24 cellular contexts compared by ENCODE assay signal in genomic region chr9:15499108-15499507, GRCh38. TPM values are rescaled to one million over a fixed set of nuclear protein-coding genes. Genes with fewer than 3 reads are reported as not detected.
DNase-seq lines count a peak whose midpoint lies in the region; ATAC-seq and TF ChIP-seq lines count a peak whose summit lies in the region.
"Had no signal": no experiment of that assay in that cellular context is flagged by ENCODE, and none has a peak within 500 bp of the region (broad histone marks: within the 10 kb centered on the region; RNA-seq: fewer than 3 reads in every experiment).

No MANE protein-coding gene starts in this region.

- H3K27me3 Mint-ChIP-seq in CD8-positive, alpha-beta memory T cell, result no peaks in the 10 kb centered on the region
- no peaks in the 10 kb centered on the region for H3K27me3 Mint-ChIP-seq in activated CD4-positive, alpha-beta memory T cell treated with anti-CD3 and anti-CD28 coated beads, Interleukin-2, amount 10 ng/mL, durations not matched to agents 7 days and 5 days
- H3K27me3 Mint-ChIP-seq in natural killer cell treated with Interleukin-12 subunit alpha and Interleukin-12 subunit beta and Interleukin-15 and Interleukin-18, amount 100 ng/mL, for 72 hours, result no peaks in the 10 kb centered on the region
- H3K27me3 Mint-ChIP-seq in H9 (ENCODE audit: low read depth), result no peaks in the 10 kb centered on the region

- H3K23me2 ChIP-seq in H9 (ENCODE audit: insufficient read length, low read depth, low read length, poor library complexity, severe bottlenecking), result no peaks in the 10 kb centered on the region

- H3K4me3 Mint-ChIP-seq in CD8-positive, alpha-beta memory T cell, result peak overlapping the region in 5 of 7 donors; percentile 6 to 74 (median 39)
- no peak overlapping the region for H3K4me3 Mint-ChIP-seq in activated CD4-positive, alpha-beta memory T cell treated with anti-CD3 and anti-CD28 coated beads, Interleukin-2, amount 10 ng/mL, durations not matched to agents 7 days and 5 days
- H3K4me3 Mint-ChIP-seq in natural killer cell treated with Interleukin-12 subunit alpha and Interleukin-12 subunit beta and Interleukin-15 and Interleukin-18, amount 100 ng/mL, for 72 hours, result no peak overlapping the region
- no peak overlapping the region for H3K4me3 Mint-ChIP-seq in H9

- WGBS in H9 (ENCODE audit: extremely low coverage, insufficient read length, low lambda C conversion rate), result no CpG with 5 or more reads among the region's 2 CpGs

- H3K36me3 ChIP-seq in A673 (ENCODE audit: insufficient read depth, low read length, poor library complexity, severe bottlenecking), result peaks cover 11% of the 10 kb centered on the region
- H3K36me3 ChIP-seq in CD8-positive, alpha-beta memory T cell (ENCODE audit: insufficient read depth, low read length), result peaks cover 5% of the 10 kb centered on the region
- H3K36me3 ChIP-seq: brain microvascular endothelial cell, left ventricle myocardium inferior had no signal

- no peak overlapping the region for H3K18ac ChIP-seq in H9 (ENCODE audit: insufficient read length, low read depth, low read length)

- no peak overlapping the region for H2AFZ ChIP-seq in H9 (ENCODE audit: low read length)

- peak overlapping the region; percentile 11 to 77 (median 40) for H3K27ac Mint-ChIP-seq in CD8-positive, alpha-beta memory T cell
- peak overlapping the region; percentile 35 for H3K27ac Mint-ChIP-seq in activated CD4-positive, alpha-beta memory T cell treated with anti-CD3 and anti-CD28 coated beads, Interleukin-2, amount 10 ng/mL, durations not matched to agents 7 days and 5 days
- peak overlapping the region in 1 of 2 donors; percentile 61 for H3K27ac Mint-ChIP-seq in natural killer cell treated with Interleukin-12 subunit alpha and Interleukin-12 subunit beta and Interleukin-15 and Interleukin-18, amount 100 ng/mL, for 72 hours
- peak overlapping the region in 1 of 3 experiments; percentile 74; a peak in 3 of 7 replicates for H3K27ac Mint-ChIP-seq in H9

- no peak overlapping the region for H2BK15ac ChIP-seq in H9 (ENCODE audit: low read depth, low read length)

- no peak overlapping the region for H4K91ac ChIP-seq in H9 (ENCODE audit: insufficient read length, low read depth, low read length)

- H2BK120ac ChIP-seq in H9 (ENCODE audit: low read depth, low read length, poor library complexity, severe bottlenecking), result no peak overlapping the region

- TF ChIP-seq CTCF in A673 (conservative IDR thresholded peaks at IDR 0.05; ENCODE audit: low read depth, low read length) (no peak), H9 (conservative IDR thresholded peaks at IDR 0.05) (no peak)

- H3K4ac ChIP-seq in H9 (ENCODE audit: low read depth, low read length), result no peak overlapping the region

- no peak overlapping the region for H3K56ac ChIP-seq in H9 (ENCODE audit: insufficient read length, low read depth, low read length)

- no peak overlapping the region for H2BK20ac ChIP-seq in H9 (ENCODE audit: low read depth, low read length, poor library complexity, severe bottlenecking)

- H3K9me3 ChIP-seq in A673 (ENCODE audit: low read depth, low read length, poor library complexity, severe bottlenecking) (no peaks in the 10 kb centered on the region), H9 (ENCODE audit: control insufficient read depth, low read depth, low read length) (no peaks in the 10 kb centered on the region)
- H3K9me3 ChIP-seq in CD8-positive, alpha-beta memory T cell (ENCODE audit: low read length), result no peaks in the 10 kb centered on the region
- H3K9me3 ChIP-seq: heart right ventricle, left ventricle myocardium inferior, tibial artery had no signal

- no peak overlapping the region for H4K8ac ChIP-seq in H9 (replicated peaks; ENCODE audit: insufficient read length, low read depth, low read length)

- no peaks in the 10 kb centered on the region for H3K27me3 ChIP-seq in A673 (replicated peaks; ENCODE audit: insufficient read depth, low read depth, low read length, poor library complexity)
- H3K27me3 ChIP-seq in CD8-positive, alpha-beta memory T cell (ENCODE audit: insufficient read depth, low read length, poor library complexity, severe bottlenecking), result no peaks in the 10 kb centered on the region
- no peaks in the 10 kb centered on the region for H3K27me3 ChIP-seq in H9 (ENCODE audit: insufficient read depth, low read length)
- H3K27me3 ChIP-seq: brain microvascular endothelial cell, heart right ventricle, tibial artery had no signal

- H4K20me1 ChIP-seq in H9 (ENCODE audit: control insufficient read depth, insufficient read depth, insufficient read length), result peaks cover 4% of the 10 kb centered on the region

- H3K27ac ChIP-seq in A673 (ENCODE audit: low read depth, low read length, poor library complexity, severe bottlenecking) (peak overlapping the region; percentile 16), H9 (ENCODE audit: insufficient read length, low read depth, low read length) (no peak overlapping the region)
- no peak overlapping the region for H3K27ac ChIP-seq in CD8-positive, alpha-beta memory T cell (ENCODE audit: low read depth, low read length)
- H3K27ac ChIP-seq: brain microvascular endothelial cell, heart right ventricle, left ventricle myocardium inferior, tibial artery had no signal

- H3K4me1 ChIP-seq in A673 (ENCODE audit: insufficient read depth, low read length, poor library complexity, severe bottlenecking) (no peaks in the 10 kb centered on the region), H9 (ENCODE audit: insufficient read depth, low read length) (no peaks in the 10 kb centered on the region; the same call in 1 of the 2 replicates)
- peaks cover 31% of the 10 kb centered on the region for H3K4me1 ChIP-seq in CD8-positive, alpha-beta memory T cell (ENCODE audit: insufficient read depth, low read length)

- H3K4me3 ChIP-seq in A673 (ENCODE audit: low read depth, low read length, poor library complexity, severe bottlenecking), result no peak overlapping the region
- no peak overlapping the region for H3K4me3 ChIP-seq in CD8-positive, alpha-beta memory T cell (ENCODE audit: low read length)
- H3K4me3 ChIP-seq: heart right ventricle, left ventricle myocardium inferior, smooth muscle cell, tibial artery had no signal

- no peak for ATAC-seq in natural killer cell treated with Interleukin-12 subunit alpha and Interleukin-12 subunit beta and Interleukin-15 and Interleukin-18, amount 100 ng/mL, for 72 hours
- ATAC-seq: activated naive CD4-positive, alpha-beta T cell treated with anti-CD3 and anti-CD28 coated beads, Interleukin-2, amount 50 U/mL, for 72 hours; heart right ventricle; PC-3; stimulated activated naive CD8-positive, alpha-beta T cell treated with anti-CD3 and anti-CD28 coated beads, Interleukin-15, Interleukin-2, amounts not matched to agents 100 U/mL and 50 U/mL, for 24 hours had no signal

- no peaks in the 10 kb centered on the region for H3K9me3 Mint-ChIP-seq in CD8-positive, alpha-beta memory T cell
- no peaks in the 10 kb centered on the region for H3K9me3 Mint-ChIP-seq in activated CD4-positive, alpha-beta memory T cell treated with anti-CD3 and anti-CD28 coated beads, Interleukin-2, amount 10 ng/mL, durations not matched to agents 7 days and 5 days
- no peaks in the 10 kb centered on the region for H3K9me3 Mint-ChIP-seq in natural killer cell treated with Interleukin-12 subunit alpha and Interleukin-12 subunit beta and Interleukin-15 and Interleukin-18, amount 100 ng/mL, for 72 hours
- H3K9me3 Mint-ChIP-seq in H9, result peaks cover 4 to 14% of the 10 kb centered on the region in 2 experiments; a peak in 3 of 5 replicates
- H3K9me3 Mint-ChIP-seq: activated naive CD4-positive, alpha-beta T cell treated with anti-CD3 and anti-CD28 coated beads, Interleukin-2, amount 50 U/mL, for 72 hours had no signal

- H2AK5ac ChIP-seq in H9 (ENCODE audit: insufficient read length, low read length), result no peak overlapping the region

- DNase-seq in A673 (ENCODE audit: low spot score) (no peak), fibroblast of peridontal ligament (ENCODE audit: extremely low read depth) (peak; percentile 26), H4 (ENCODE audit: low spot score) (no peak), iPS-NIHi11 (ENCODE audit: low spot score) (no peak), H9 (no peak)
- no peak for DNase-seq in CD8-positive, alpha-beta memory T cell
- DNase-seq in activated CD4-positive, alpha-beta memory T cell treated with anti-CD3 and anti-CD28 coated beads, Interleukin-2, amount 10 ng/mL, durations not matched to agents 7 days and 5 days, result no peak
- no peak for DNase-seq in natural killer cell treated with Interleukin-12 subunit alpha and Interleukin-12 subunit beta and Interleukin-15 and Interleukin-18, amount 100 ng/mL, for 72 hours (ENCODE audit: low spot score)
- DNase-seq: brain microvascular endothelial cell; cortex of kidney; heart right ventricle; Karpas-422; left ventricle myocardium inferior; NCI-H1048; NCI-H187 treated with DMSO at 0.1 percent for 48 hours; NCI-H2227 treated with DMSO at 0.1 percent for 48 hours; PC-3; SHP77 treated with DMSO at 0.1 percent for 48 hours; stimulated activated CD4-positive, alpha-beta T cell treated with anti-CD3 and anti-CD28 coated beads, Interleukin-2, amount 100 ng/mL, for 48 hours; stimulated activated naive CD8-positive, alpha-beta T cell treated with anti-CD3 and anti-CD28 coated beads, Interleukin-15, Interleukin-2, amounts not matched to agents 100 U/mL and 50 U/mL, for 24 hours; T-helper 9 cell; tibial artery had no signal

- no peak overlapping the region for H2BK12ac ChIP-seq in H9 (ENCODE audit: insufficient read length, low read depth, low read length)

- no peak overlapping the region for H3K9ac ChIP-seq in H9 (ENCODE audit: extremely low read depth, insufficient read length, low read length)

- POLR2A ChIA-PET in A673 (lab: Charles Lee; ENCODE audit: low non-redundant PET), result no interaction called here
- POLR2A ChIA-PET in CD8-positive, alpha-beta memory T cell (lab: Charles Lee), result interaction anchor here (0.5 to 1.5 kb wide), 2 partner anchors 12 to 21 kb away, joined by 5 to 6 read pairs; partner anchors contain the start of gene PSIP1
- POLR2A ChIA-PET in activated CD4-positive, alpha-beta memory T cell treated with anti-CD3 and anti-CD28 coated beads, Interleukin-2, amount 10 ng/mL, durations not matched to agents 7 days and 5 days (lab: Charles Lee), result interaction anchor here (1.0 to 5.5 kb wide), 4 partner anchors 9 to 76 kb away, joined by 3 to 55 read pairs (median 4); partner anchors contain the start of genes PSIP1 and SNAPC3

- H3K36me3 Mint-ChIP-seq in CD8-positive, alpha-beta memory T cell, result peaks cover 4 to 59% (median 22%) of the 10 kb centered on the region in 3 donors
- H3K36me3 Mint-ChIP-seq in activated CD4-positive, alpha-beta memory T cell treated with anti-CD3 and anti-CD28 coated beads, Interleukin-2, amount 10 ng/mL, durations not matched to agents 7 days and 5 days (ENCODE audit: low read depth), result peaks cover 63% of the 10 kb centered on the region
- peaks cover 7% of the 10 kb centered on the region for H3K36me3 Mint-ChIP-seq in natural killer cell treated with Interleukin-12 subunit alpha and Interleukin-12 subunit beta and Interleukin-15 and Interleukin-18, amount 100 ng/mL, for 72 hours
- H3K36me3 Mint-ChIP-seq in H9 (ENCODE audit: insufficient read depth in 1 of 3, low read depth in 3 of 3), result peaks cover 66 to 91% (median 90%) of the 10 kb centered on the region in 3 experiments

- BruUV-seq in A673 (replicated peaks; lab: Mats Ljungman, UMichigan), result no TSS peak

- intact Hi-C loops in A673 (cut with micrococcal nuclease; ENCODE audit: unreplicated experiment), result no loop called here

- H3K79me1 ChIP-seq in H9 (ENCODE audit: insufficient read depth, low read depth, low read length, poor library complexity, severe bottlenecking), result peaks cover 3% of the 10 kb centered on the region

- peaks cover 31% of the 10 kb centered on the region; the same call in 1 of the 2 replicates for H3K79me2 ChIP-seq in H9 (ENCODE audit: insufficient read depth, low read length)

- H3K23ac ChIP-seq in H9 (ENCODE audit: insufficient read length, low read depth, low read length), result no peak overlapping the region

- H4K5ac ChIP-seq in H9 (ENCODE audit: insufficient read length, low read depth, low read length), result no peak overlapping the region

- no peak overlapping the region for H3K14ac ChIP-seq in H9 (ENCODE audit: insufficient read depth, low read length)

- peaks cover 66 to 88% (median 79%) of the 10 kb centered on the region in 3 donors for H3K4me1 Mint-ChIP-seq in CD8-positive, alpha-beta memory T cell
- peaks cover 36% of the 10 kb centered on the region for H3K4me1 Mint-ChIP-seq in activated CD4-positive, alpha-beta memory T cell treated with anti-CD3 and anti-CD28 coated beads, Interleukin-2, amount 10 ng/mL, durations not matched to agents 7 days and 5 days
- peaks cover 15 to 28% of the 10 kb centered on the region in 2 donors for H3K4me1 Mint-ChIP-seq in natural killer cell treated with Interleukin-12 subunit alpha and Interleukin-12 subunit beta and Interleukin-15 and Interleukin-18, amount 100 ng/mL, for 72 hours (ENCODE audit: low read depth in 2 of 2)
- H3K4me1 Mint-ChIP-seq in H9, result peaks cover 21% of the 10 kb centered on the region in 2 experiments; a peak in 2 of 4 replicates

- no peak overlapping the region for H2BK5ac ChIP-seq in H9 (ENCODE audit: insufficient read length, low read length)

- H3K4me2 ChIP-seq in H9 (ENCODE audit: insufficient read depth, insufficient read length, low read length), result no peak overlapping the region
- H3K4me2 ChIP-seq: smooth muscle cell had no signal

- CTCF ChIA-PET in A673 (lab: Charles Lee), result no interaction called here
- CTCF ChIA-PET in CD8-positive, alpha-beta memory T cell (lab: Charles Lee), result interaction anchor here (0.9 kb wide), 1 partner anchor 12 kb away, joined by 3 read pairs; the partner anchor contains the start of gene PSIP1
- CTCF ChIA-PET in activated CD4-positive, alpha-beta memory T cell treated with anti-CD3 and anti-CD28 coated beads, Interleukin-2, amount 10 ng/mL, durations not matched to agents 7 days and 5 days (lab: Charles Lee), result interaction anchor here (1.1 to 1.2 kb wide), 2 partner anchors 12 to 34 kb away, joined by 3 to 4 read pairs; partner anchors contain the start of gene PSIP1

- H3T11ph ChIP-seq in H9 (ENCODE audit: low read length), result no peak overlapping the region

RNA-seq across cellular contexts. Expression of gene PSIP1, which starts 11.7 kb away (rescaled TPM):
- total RNA-seq in A673 (2021), result 70.0 and 78.5 TPM in 2 replicates
- total RNA-seq in CD8-positive, alpha-beta memory T cell, result 10 to 100 TPM; 82.2 to 86.3 TPM
- 129 TPM for polyA plus RNA-seq in CD8-positive, alpha-beta memory T cell
- total RNA-seq in activated CD4-positive, alpha-beta memory T cell treated with anti-CD3 and anti-CD28 coated beads, Interleukin-2, amount 10 ng/mL, durations not matched to agents 7 days and 5 days, result 100 to 1,000 TPM; 109 to 122 TPM
- 39.4 and 54.3 TPM in 2 replicates for total RNA-seq in H4 (2014; rRNA removed; shearing (Covaris generic))
- 10 to 100 TPM; 45.9 to 62.3 TPM for total RNA-seq in natural killer cell treated with Interleukin-12 subunit alpha and Interleukin-12 subunit beta and Interleukin-15 and Interleukin-18, amount 100 ng/mL, for 72 hours
- 362 and 368 TPM in 2 replicates for total RNA-seq in H9 (2021)

RNA-seq across cellular contexts. Expression of gene CCDC171, which starts 53.7 kb away (rescaled TPM):
- total RNA-seq in A673 (2021) (72.5 and 77.4 TPM in 2 replicates), H9 (2021) (2.4 TPM in 2 replicates)
- 1 to 10 TPM; 1.8 to 2.3 TPM for total RNA-seq in CD8-positive, alpha-beta memory T cell
- 0.62 TPM for polyA plus RNA-seq in CD8-positive, alpha-beta memory T cell
- total RNA-seq in activated CD4-positive, alpha-beta memory T cell treated with anti-CD3 and anti-CD28 coated beads, Interleukin-2, amount 10 ng/mL, durations not matched to agents 7 days and 5 days, result 1 to 10 TPM; 2.1 to 2.5 TPM
- 1.8 and 2.2 TPM in 2 replicates for total RNA-seq in H4 (2014; rRNA removed; shearing (Covaris generic))
- 1 to 10 TPM; 2.0 to 3.6 TPM for total RNA-seq in natural killer cell treated with Interleukin-12 subunit alpha and Interleukin-12 subunit beta and Interleukin-15 and Interleukin-18, amount 100 ng/mL, for 72 hours

Comparison
In these comparisons a context has a peak if more than half of its experiments do, and no peak if none do; other contexts are left out.
1. H3K4me3 Mint-ChIP-seq: peak in CD8-positive, alpha-beta memory T cell (5 of 7); none in activated CD4-positive, alpha-beta memory T cell treated with anti-CD3 and anti-CD28 coated beads, Interleukin-2, amount 10 ng/mL, durations not matched to agents 7 days and 5 days (single experiment), natural killer cell treated with Interleukin-12 subunit alpha and Interleukin-12 subunit beta and Interleukin-15 and Interleukin-18, amount 100 ng/mL, for 72 hours (single experiment) and H9 (0 of 2).
2. RNA of gene CCDC171, which starts 53.7 kb away (total RNA-seq): 72.5 to 77.4 TPM in A673; 2.0 to 3.6 TPM in natural killer cell treated with Interleukin-12 subunit alpha and Interleukin-12 subunit beta and Interleukin-15 and Interleukin-18, amount 100 ng/mL, for 72 hours, 2.1 to 2.5 TPM in activated CD4-positive, alpha-beta memory T cell treated with anti-CD3 and anti-CD28 coated beads, Interleukin-2, amount 10 ng/mL, durations not matched to agents 7 days and 5 days, 2.4 TPM in H9, 1.8 to 2.3 TPM in CD8-positive, alpha-beta memory T cell and 1.8 to 2.2 TPM in H4; every median in the first group is over 10 times any median in the second.